ENCODE assay signal across 34 cellular contexts in the genomic region with DNA sequence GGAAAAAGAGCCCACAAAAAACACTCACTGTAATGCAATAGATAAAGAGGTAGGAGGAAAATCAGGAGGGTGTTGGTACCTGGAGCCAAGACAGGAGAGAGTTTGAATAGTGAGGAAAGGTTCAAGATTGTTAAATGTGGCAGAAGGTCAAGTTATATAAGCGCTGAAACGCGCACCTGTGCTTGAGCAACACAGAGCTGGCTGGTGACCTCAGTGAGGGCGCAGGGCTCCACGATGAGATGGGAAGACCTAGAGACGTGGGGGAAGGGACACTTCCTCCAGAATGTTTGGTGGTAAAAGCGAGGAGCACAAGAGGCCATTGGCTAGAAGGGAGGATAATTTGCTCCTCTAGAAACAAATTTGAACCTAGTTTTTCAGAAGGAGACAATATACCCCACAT. TPM values are rescaled to one million over a fixed set of nuclear protein-coding genes. Genes with fewer than 3 reads are reported as not detected.
"Had no signal": no experiment of that assay in that cellular context is flagged by ENCODE, and none has a peak within 500 bp of the region (broad histone marks: within the 10 kb centered on the region; RNA-seq: fewer than 3 reads in every experiment).

No MANE protein-coding gene starts in this region.

- H3K9me3 Mint-ChIP-seq: central memory CD8-positive, alpha-beta T cell had no signal

- H3K27me3 ChIP-seq: foreskin keratinocyte had no signal

- H3K36me3 ChIP-seq: ascending aorta, breast epithelium, cardiac muscle cell, esophagus muscularis mucosa, gastrocnemius medialis, heart left ventricle, WERI-Rb-1 had no signal

- ATAC-seq: activated CD4-positive, CD25-positive, alpha-beta regulatory T cell treated with anti-CD3 and anti-CD28 coated beads, Interleukin-2, amount 50 U/mL, for 24 hours; activated CD8-positive, alpha-beta memory T cell treated with anti-CD3 and anti-CD28 coated beads, Interleukin-2, amount 10 ng/mL, durations not matched to agents 7 days and 5 days; activated CD8-positive, alpha-beta T cell treated with anti-CD3 and anti-CD28 coated beads, Interleukin-2, amount 10 ng/mL, durations not matched to agents 7 days and 5 days; activated naive CD4-positive, alpha-beta T cell treated with anti-CD3 and anti-CD28 coated beads, Interleukin-2, amount 50 U/mL, for 72 hours; activated T-cell treated with anti-CD3 and anti-CD28 coated beads, Interleukin-2, amount 50 U/mL, for 72 hours; effector memory CD8-positive, alpha-beta T cell; foreskin keratinocyte; gastrocnemius medialis; heart left ventricle; T-helper 17 cell had no signal

- H3K9me3 ChIP-seq: ascending aorta, breast epithelium, gastrocnemius medialis had no signal

- H3K27ac Mint-ChIP-seq: activated B cell treated with CpG ODN at 0.5 μM for 24 hours; activated CD4-positive, alpha-beta memory T cell treated with anti-CD3 and anti-CD28 coated beads for 36 hours; activated CD8-positive, alpha-beta memory T cell treated with anti-CD3 and anti-CD28 coated beads, Interleukin-2, amount 10 ng/mL, durations not matched to agents 7 days and 5 days; activated CD8-positive, alpha-beta T cell treated with anti-CD3 and anti-CD28 coated beads, Interleukin-2, amount 10 ng/mL, durations not matched to agents 7 days and 5 days; activated naive CD4-positive, alpha-beta T cell treated with anti-CD3 and anti-CD28 coated beads, Interleukin-2, amount 10 ng/mL, durations not matched to agents 7 days and 5 days; activated naive CD4-positive, alpha-beta T cell treated with anti-CD3 and anti-CD28 coated beads, Interleukin-2, amount 50 U/mL, for 72 hours; activated naive CD8-positive, alpha-beta T cell treated with anti-CD3 and anti-CD28 coated beads, Interleukin-2, amount 10 ng/mL, durations not matched to agents 7 days and 5 days; activated T-cell treated with anti-CD3 and anti-CD28 coated beads, Interleukin-2, amount 50 U/mL, for 72 hours; brain; T-helper 17 cell; T-helper 2 cell treated with Interferon-gamma antibody and Interleukin-4, amounts not matched to agents 5 μg/mL and 100 μg/mL, for 36 hours had no signal

- H3K27ac ChIP-seq: ascending aorta, breast epithelium, cardiac muscle cell, esophagus muscularis mucosa, foreskin keratinocyte, gastrocnemius medialis, heart left ventricle, WERI-Rb-1 had no signal

- H3K4me1 Mint-ChIP-seq: T-helper 17 cell had no signal

- H3K36me3 Mint-ChIP-seq: activated CD4-positive, alpha-beta memory T cell treated with anti-CD3 and anti-CD28 coated beads for 36 hours; activated naive CD4-positive, alpha-beta T cell treated with anti-CD3 and anti-CD28 coated beads, Interleukin-2, amount 10 ng/mL, durations not matched to agents 7 days and 5 days; activated naive CD4-positive, alpha-beta T cell treated with anti-CD3 and anti-CD28 coated beads, Interleukin-2, amount 50 U/mL, for 72 hours; activated naive CD8-positive, alpha-beta T cell treated with anti-CD3 and anti-CD28 coated beads, Interleukin-2, amount 10 ng/mL, durations not matched to agents 7 days and 5 days; brain had no signal

- DNase-seq: activated B cell treated with CpG ODN at 0.5 μM for 24 hours; activated CD4-positive, alpha-beta memory T cell treated with anti-CD3 and anti-CD28 coated beads for 36 hours; activated CD4-positive, alpha-beta T cell treated with anti-CD3 and anti-CD28 coated beads for 48 hours; activated CD8-positive, alpha-beta memory T cell treated with anti-CD3 and anti-CD28 coated beads, Interleukin-2, amount 10 ng/mL, durations not matched to agents 7 days and 5 days; activated CD8-positive, alpha-beta memory T cell treated with anti-CD3 and anti-CD28 coated beads, Interleukin-2, amount 50 U/mL, for 4 hours; activated CD8-positive, alpha-beta T cell treated with anti-CD3 and anti-CD28 coated beads, Interleukin-2, amount 10 ng/mL, durations not matched to agents 7 days and 5 days; activated gamma-delta T cell; activated naive CD4-positive, alpha-beta T cell; activated naive CD4-positive, alpha-beta T cell treated with anti-CD3 and anti-CD28 coated beads, Interleukin-2, amount 10 ng/mL, durations not matched to agents 7 days and 5 days; activated naive CD8-positive, alpha-beta T cell treated with anti-CD3 and anti-CD28 coated beads, Interleukin-2, amount 10 ng/mL, durations not matched to agents 7 days and 5 days; activated T-cell treated with anti-CD3 and anti-CD28 coated beads, Interleukin-2, amount 50 U/mL, for 1 hour; activated T-cell treated with anti-CD3 and anti-CD28 coated beads, Interleukin-2, amount 50 U/mL, for 72 hours; cortex of kidney; dermis blood vessel endothelial cell; effector CD4-positive, alpha-beta T cell; effector memory CD8-positive, alpha-beta T cell; erythroblast; foreskin keratinocyte; gastrocnemius medialis; glutamatergic neuron; heart left ventricle; T-helper 1 cell; T-helper 17 cell; T1000; WERI-Rb-1 had no signal

- H3K4me3 ChIP-seq: ascending aorta, breast epithelium, cardiac muscle cell, esophagus muscularis mucosa, gastrocnemius medialis, heart left ventricle had no signal

- H3K4me3 Mint-ChIP-seq: activated B cell treated with CpG ODN at 0.5 μM for 24 hours; activated CD4-positive, alpha-beta memory T cell treated with anti-CD3 and anti-CD28 coated beads for 36 hours; activated CD8-positive, alpha-beta memory T cell treated with anti-CD3 and anti-CD28 coated beads, Interleukin-2, amount 10 ng/mL, durations not matched to agents 7 days and 5 days; activated CD8-positive, alpha-beta T cell treated with anti-CD3 and anti-CD28 coated beads, Interleukin-2, amount 10 ng/mL, durations not matched to agents 7 days and 5 days; activated naive CD4-positive, alpha-beta T cell treated with anti-CD3 and anti-CD28 coated beads, Interleukin-2, amount 10 ng/mL, durations not matched to agents 7 days and 5 days; activated naive CD8-positive, alpha-beta T cell treated with anti-CD3 and anti-CD28 coated beads, Interleukin-2, amount 10 ng/mL, durations not matched to agents 7 days and 5 days; activated T-cell treated with anti-CD3 and anti-CD28 coated beads, Interleukin-2, amount 50 U/mL, for 72 hours; central memory CD8-positive, alpha-beta T cell; effector memory CD8-positive, alpha-beta T cell; T-helper 17 cell; T-helper 2 cell treated with Interferon-gamma antibody and Interleukin-4, amounts not matched to agents 5 μg/mL and 100 μg/mL, for 36 hours had no signal

RNA-seq across cellular contexts. Expression of gene PPP1R14C, which starts 4.2 kb away (rescaled TPM):
- total RNA-seq: activated CD8-positive, alpha-beta T cell treated with anti-CD3 and anti-CD28 coated beads, Interleukin-2, amount 10 ng/mL, durations not matched to agents 7 days and 5 days; activated naive CD8-positive, alpha-beta T cell treated with anti-CD3 and anti-CD28 coated beads, Interleukin-2, amount 10 ng/mL, durations not matched to agents 7 days and 5 days; ascending aorta; dermis blood vessel endothelial cell; T-helper 17 cell had no signal
